Comparison of ENCODE assay signal across 25 cellular contexts in the genomic region with DNA sequence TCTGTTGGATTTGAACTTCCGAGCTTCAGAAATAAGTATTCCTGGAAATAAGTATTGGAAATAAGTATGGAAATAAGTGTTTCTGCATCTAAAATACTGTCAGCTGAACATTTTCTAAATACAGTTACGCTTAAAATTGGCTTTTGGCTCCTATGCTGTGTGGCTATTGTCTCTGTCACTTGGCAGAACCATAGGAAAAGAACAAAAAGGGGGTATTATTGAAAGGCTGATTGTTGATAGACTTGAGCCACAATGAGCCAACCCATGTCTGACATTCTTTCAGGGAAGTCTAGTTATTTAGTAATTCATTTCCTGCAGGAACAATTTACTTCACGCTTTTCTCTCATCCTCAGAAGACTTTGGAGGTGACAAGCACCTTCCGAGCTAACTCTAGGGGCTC.
"Had no signal": no experiment of that assay in that cellular context is flagged by ENCODE, and none has a peak within 500 bp of the region (broad histone marks: within the 10 kb centered on the region; RNA-seq: fewer than 3 reads in every experiment).

No MANE protein-coding gene starts in this region.

- DNase-seq: activated B cell treated with CpG ODN at 0.5 μM for 24 hours; activated CD4-positive, alpha-beta T cell treated with anti-CD3 and anti-CD28 coated beads for 48 hours; activated CD4-positive, alpha-beta T cell treated with anti-CD3 and anti-CD28 coated beads, Interleukin-2, amount 50 U/mL, for 1 hour; activated CD4-positive, alpha-beta T cell treated with anti-CD3 and anti-CD28 coated beads, Interleukin-2, amount 50 U/mL, for 48 hours; activated CD8-positive, alpha-beta memory T cell treated with anti-CD3 and anti-CD28 coated beads for 24 hours; activated CD8-positive, alpha-beta T cell treated with anti-CD3 and anti-CD28 coated beads for 36 hours; activated effector memory CD4-positive, alpha-beta T cell treated with Interleukin-2 at 50 U/mL for 16 hours; activated gamma-delta T cell treated with Interleukin-2 at 50 U/mL for 16 hours; activated naive CD4-positive, alpha-beta T cell treated with anti-CD3 and anti-CD28 coated beads, Interleukin-2, amount 50 U/mL, for 16 hours; activated naive CD4-positive, alpha-beta T cell treated with Interleukin-2 at 50 U/mL for 16 hours; activated T-cell treated with anti-CD3 and anti-CD28 coated beads, Interleukin-2, amount 50 U/mL, for 4 hours; amniotic stem cell; anterior cingulate cortex; brain microvascular endothelial cell; colonic mucosa; effector CD8-positive, alpha-beta T cell; esophagus squamous epithelium; foreskin melanocyte; T-helper 1 cell; T-helper 17 cell; T1000; WERI-Rb-1 had no signal

- ATAC-seq: activated CD4-positive, CD25-positive, alpha-beta regulatory T cell treated with anti-CD3 and anti-CD28 coated beads, Interleukin-2, amount 50 U/mL, for 24 hours; activated CD8-positive, alpha-beta T cell treated with anti-CD3 and anti-CD28 coated beads for 36 hours; activated T-cell treated with anti-CD3 and anti-CD28 coated beads, Interleukin-2, amount 50 U/mL, for 4 hours; activated T-helper 17 cell treated with anti-CD3 and anti-CD28 coated beads, Interleukin-2, amount 50 U/mL, for 72 hours; gastroesophageal sphincter; T-helper 17 cell had no signal
